ENCODE assay signal across 27 cellular contexts in the genomic region with DNA sequence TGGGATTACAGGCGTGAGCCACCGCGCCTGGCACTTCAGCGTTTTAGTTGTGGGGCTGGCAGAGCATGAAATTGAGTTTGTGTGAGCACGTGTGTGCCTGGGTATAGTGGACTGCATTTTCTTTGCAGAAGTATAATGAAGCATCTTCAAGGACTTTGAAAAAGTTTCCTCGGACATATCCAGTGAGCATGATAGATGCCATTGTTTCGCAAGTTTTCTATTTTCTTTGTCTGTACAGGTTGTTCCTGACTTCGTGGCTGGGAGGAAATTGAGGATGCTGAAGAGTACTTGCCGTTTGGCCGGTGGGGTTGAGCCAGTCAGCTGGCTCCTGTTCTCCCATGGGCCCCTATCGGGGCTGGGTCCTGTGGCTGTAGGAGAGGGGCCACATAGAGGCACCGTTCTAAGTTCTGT. TPM values are rescaled to one million over a fixed set of nuclear protein-coding genes. Genes with fewer than 3 reads are reported as not detected.
A peak's percentile ranks its signal among the peaks of the same experiment; 100 is the strongest.
DNase-seq lines count a peak whose midpoint lies in the region; ATAC-seq and TF ChIP-seq lines count a peak whose summit lies in the region.
"Had no signal": no experiment of that assay in that cellular context is flagged by ENCODE, and none has a peak within 500 bp of the region (broad histone marks: within the 10 kb centered on the region; RNA-seq: fewer than 3 reads in every experiment).

No MANE protein-coding gene starts in this region.

- no peak for TF ChIP-seq CTCF in lower lobe of right lung (IDR thresholded peaks at IDR 0.05)

- no peak overlapping the region for H3K9ac ChIP-seq in subcutaneous abdominal adipose tissue (ENCODE audit: low read length in 5 of 5)
- H3K9ac ChIP-seq: SK-N-SH had no signal

- intact Hi-C loops in lower lobe of right lung (cut with DNase I) = no loop called here

- no peak for ATAC-seq in T-helper 17 cell
- no peak for ATAC-seq in lower lobe of right lung
- ATAC-seq in activated CD4-positive, CD25-positive, alpha-beta regulatory T cell treated with anti-CD3 and anti-CD28 coated beads, Interleukin-2, amount 50 U/mL, for 24 hours = no peak
- ATAC-seq: heart right ventricle, left cardiac atrium, WTC11 had no signal

- H3K4me1 Mint-ChIP-seq in T-helper 17 cell = peaks cover 45% of the 10 kb centered on the region

- no peaks in the 10 kb centered on the region for H3K36me3 Mint-ChIP-seq in T-helper 17 cell (ENCODE audit: low read depth)
- H3K36me3 Mint-ChIP-seq: naive B cell, WTC11 had no signal

- H3K27ac ChIP-seq in lower lobe of right lung (peak overlapping the region; percentile 43), subcutaneous abdominal adipose tissue (ENCODE audit: low read depth, low read length) (peak overlapping the region; percentile 97)
- H3K27ac ChIP-seq: tibial artery had no signal

- H3K9me3 ChIP-seq in T-helper 17 cell (ENCODE audit: control insufficient read depth, low read length, poor library complexity, severe bottlenecking) (no peaks in the 10 kb centered on the region), lower lobe of right lung (no peaks in the 10 kb centered on the region), subcutaneous abdominal adipose tissue (ENCODE audit: control insufficient read depth in 5 of 5, low read length in 5 of 5) (no peaks in the 10 kb centered on the region)
- H3K9me3 ChIP-seq: heart right ventricle, right atrium auricular region, SK-N-SH, tibial artery had no signal

- H3K4me3 ChIP-seq in lower lobe of right lung (no peak overlapping the region), subcutaneous abdominal adipose tissue (ENCODE audit: low read depth in 1 of 5, low read length in 5 of 5) (no peak overlapping the region)
- H3K4me3 ChIP-seq: heart right ventricle, right atrium auricular region, tibial artery had no signal

- H3K4me1 ChIP-seq in lower lobe of right lung (peaks cover 87% of the 10 kb centered on the region), subcutaneous abdominal adipose tissue (ENCODE audit: control insufficient read depth in 5 of 5, insufficient read depth in 5 of 5, low read length in 5 of 5) (peaks cover 15 to 84% (median 72%) of the 10 kb centered on the region in 5 donors)

- DNase-seq in NOMO-1 (lab: John Stamatoyannopoulos, UW; ENCODE audit: unreplicated experiment in 2 of 2) (peak; percentile 13 to 23), NOMO-1 treated with DMSO at 0.1 percent for 48 hours (lab: John Stamatoyannopoulos, UW; ENCODE audit: unreplicated experiment) (no peak), T-helper 17 cell (no peak), lower lobe of right lung (no peak), putamen (ENCODE audit: low spot score) (no peak), HK-2 (ENCODE audit: unreplicated experiment) (no peak)
- DNase-seq: 8988T; activated naive CD8-positive, alpha-beta T cell treated with anti-CD3 and anti-CD28 coated beads for 36 hours; foreskin fibroblast; heart right ventricle; left cardiac atrium; naive B cell; NCI-H146; NCI-H510A; NK-92 treated with Interleukin-12 subunit alpha and Interleukin-12 subunit beta, amount 100 ng/mL, for 24 hours; occipital lobe; SK-N-SH; stimulated activated CD4-positive, alpha-beta T cell treated with anti-CD3 and anti-CD28 coated beads, Interleukin-12 subunit alpha, Interleukin-12 subunit beta, amount 100 ng/mL, for 4 hours; stimulated activated naive CD4-positive, alpha-beta T cell treated with Interleukin-2 at 50 U/mL for 16 hours; tibial artery had no signal

- H3K27me3 ChIP-seq in lower lobe of right lung (ENCODE audit: low read depth) = no peaks in the 10 kb centered on the region
- no peaks in the 10 kb centered on the region for H3K27me3 ChIP-seq in subcutaneous abdominal adipose tissue (ENCODE audit: control insufficient read depth in 5 of 5, insufficient read depth in 4 of 5, low read length in 5 of 5)
- H3K27me3 ChIP-seq: heart right ventricle, right atrium auricular region, tibial artery had no signal

- peak overlapping the region; percentile 43 for H3K27ac Mint-ChIP-seq in T-helper 17 cell
- H3K27ac Mint-ChIP-seq: activated naive CD8-positive, alpha-beta T cell treated with anti-CD3 and anti-CD28 coated beads for 36 hours; IgD-negative memory B cell; WTC11 had no signal

- H3K4me3 Mint-ChIP-seq in T-helper 17 cell = peak overlapping the region; percentile 57
- H3K4me3 Mint-ChIP-seq: activated naive CD8-positive, alpha-beta T cell treated with anti-CD3 and anti-CD28 coated beads for 36 hours; central memory CD8-positive, alpha-beta T cell; memory B cell; WTC11 had no signal

- H3K36me3 ChIP-seq in lower lobe of right lung = no peaks in the 10 kb centered on the region
- H3K36me3 ChIP-seq in subcutaneous abdominal adipose tissue (ENCODE audit: control insufficient read depth in 5 of 5, insufficient read depth in 5 of 5, low read length in 5 of 5) = peaks cover 0 to 2% (median 0%) of the 10 kb centered on the region in 5 donors
- H3K36me3 ChIP-seq: right atrium auricular region, tibial artery had no signal

- H3K27me3 Mint-ChIP-seq in T-helper 17 cell = no peaks in the 10 kb centered on the region
- H3K27me3 Mint-ChIP-seq: activated naive CD8-positive, alpha-beta T cell treated with anti-CD3 and anti-CD28 coated beads for 36 hours; central memory CD8-positive, alpha-beta T cell; IgD-negative memory B cell; memory B cell; naive B cell had no signal

RNA-seq across cellular contexts. Expression of gene RREB1, which starts 55.9 kb away (rescaled TPM):
- total RNA-seq in T-helper 17 cell (10 to 100 TPM; 34.7 to 48.1 TPM), lower lobe of right lung (62.8 TPM)

Comparison
In these comparisons a context has a peak if more than half of its experiments do, and no peak if none do; other contexts are left out.
1. DNase-seq: peak in NOMO-1 (2 of 2); none in NOMO-1 treated with DMSO at 0.1 percent for 48 hours (single experiment), T-helper 17 cell (0 of 3), lower lobe of right lung (single experiment), putamen (single experiment) and HK-2 (single experiment).